12 cellular contexts compared by ENCODE assay signal in the genomic region with DNA sequence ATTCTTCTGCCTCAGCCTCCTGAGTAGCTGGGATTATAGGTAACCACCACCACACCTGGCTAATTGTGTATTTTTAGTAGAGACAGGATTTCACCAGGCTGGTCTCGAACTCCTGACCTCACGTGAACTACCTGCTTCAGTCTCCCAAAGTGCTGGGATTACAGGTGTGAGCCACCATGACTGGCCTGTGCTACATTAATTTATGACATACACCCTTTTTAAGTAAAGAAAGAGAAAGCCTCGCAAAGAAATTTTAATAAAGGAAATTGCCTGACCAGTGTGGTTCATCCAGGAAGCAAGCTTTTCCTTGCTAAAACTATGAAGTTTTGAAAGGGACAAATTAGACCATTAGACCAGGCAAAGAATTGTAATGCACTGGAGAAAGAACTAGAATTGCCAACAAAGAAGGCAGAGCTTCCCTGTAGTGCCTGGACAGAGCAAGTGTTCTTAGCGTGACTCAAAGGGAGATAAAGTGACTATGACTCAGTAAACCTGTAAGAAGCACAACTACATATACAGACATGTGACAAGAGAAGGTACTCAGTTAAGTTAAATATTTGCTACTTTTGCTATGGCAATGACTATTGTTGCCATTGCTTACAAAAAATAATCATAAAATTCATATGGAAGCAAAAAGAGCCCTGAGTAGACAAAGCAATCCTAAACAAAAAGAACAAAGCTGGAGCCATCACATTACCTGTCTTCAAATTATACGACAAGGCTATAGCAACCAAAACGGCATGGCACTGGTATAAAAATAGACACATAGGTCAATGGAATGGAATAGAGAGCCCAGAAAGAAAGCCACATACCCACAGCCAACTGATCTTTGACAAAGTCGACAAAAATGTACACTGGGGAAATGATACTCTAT. TPM values are rescaled to one million over a fixed set of nuclear protein-coding genes. Genes with fewer than 3 reads are reported as not detected.
DNase-seq lines count a peak whose midpoint lies in the region; ATAC-seq and TF ChIP-seq lines count a peak whose summit lies in the region.
"Had no signal": no experiment of that assay in that cellular context is flagged by ENCODE, and none has a peak within 500 bp of the region (broad histone marks: within the 10 kb centered on the region; RNA-seq: fewer than 3 reads in every experiment).

No MANE protein-coding gene starts in this region.

- no peaks in the 10 kb centered on the region for H3K79me2 ChIP-seq in DND-41 (ENCODE audit: insufficient read depth, low read length)
- no peaks in the 10 kb centered on the region for H3K79me2 ChIP-seq in SK-N-SH (ENCODE audit: insufficient read depth)
- H3K79me2 ChIP-seq: parathyroid adenoma had no signal

- H3K36me3 ChIP-seq in DND-41 (ENCODE audit: insufficient read depth, low read length) (no peaks in the 10 kb centered on the region), SK-N-SH (replicated peaks in 1 of 2; ENCODE audit: control insufficient read depth in 1 of 2, insufficient read depth in 2 of 2, low read length in 1 of 2) (no peaks in the 10 kb centered on the region)
- H3K36me3 ChIP-seq: uterus had no signal

- POLR2A ChIA-PET in RWPE1 (lab: Yijun Ruan, JAX; ENCODE audit: low non-redundant PET): no interaction called here
- POLR2A ChIA-PET in SK-N-SH (lab: Yijun Ruan, JAX): no interaction called here

- TF ChIP-seq EP300 in SK-N-SH (IDR thresholded peaks at IDR 0.05; ENCODE audit: borderline replicate concordance in 1 of 2, low read depth in 1 of 2, low read length in 1 of 2): no peak

- H2AFZ ChIP-seq in DND-41 (ENCODE audit: low read depth, low read length) (no peak overlapping the region; the same call in 1 of the 2 replicates), SK-N-SH (ENCODE audit: low read depth) (no peak overlapping the region)
- H2AFZ ChIP-seq: parathyroid adenoma had no signal

- H3K27ac ChIP-seq in DND-41 (ENCODE audit: low read length) (peak overlapping the region; percentile 35), RWPE1 (no peak overlapping the region), SK-N-SH (ENCODE audit: low read depth in 2 of 2, low read length in 1 of 2) (no peak overlapping the region)
- H3K27ac ChIP-seq: parathyroid adenoma, uterus had no signal

- H3K27me3 ChIP-seq in DND-41 (ENCODE audit: insufficient read depth, low read length, poor library complexity): no peaks in the 10 kb centered on the region
- peaks cover 28% of the 10 kb centered on the region for H3K27me3 ChIP-seq in SK-N-SH (ENCODE audit: insufficient read depth)
- H3K27me3 ChIP-seq: uterus had no signal

- H3K9me2 ChIP-seq in SK-N-SH: no peaks in the 10 kb centered on the region

- H3K9me3 ChIP-seq in DND-41 (ENCODE audit: insufficient read depth, low read length, severe bottlenecking) (no peaks in the 10 kb centered on the region), SK-N-SH (no peaks in the 10 kb centered on the region)
- H3K9me3 ChIP-seq: uterus had no signal

- no peak for TF ChIP-seq RAD21 in SK-N-SH (IDR thresholded peaks at IDR 0.05; ENCODE audit: low read length)

- peaks cover 2% of the 10 kb centered on the region for H3F3A ChIP-seq in SK-N-SH (replicated peaks; ENCODE audit: insufficient read depth)

- TF ChIP-seq CTCF in DND-41 (IDR thresholded peaks at IDR 0.05; ENCODE audit: borderline replicate concordance, extremely low read depth, low read length, poor library complexity, severe bottlenecking) (no peak), RWPE1 (conservative IDR thresholded peaks at IDR 0.05; ENCODE audit: low read depth) (no peak), SK-N-SH (IDR thresholded peaks at IDR 0.05) (no peak)

- ATAC-seq in DND-41 (ENCODE audit: insufficient read depth, low read depth): no peak
- peak; percentile 66 for ATAC-seq in GM21786 (IDR thresholded peaks at IDR 0.05; ENCODE audit: unreplicated experiment)
- peak; percentile 96 for ATAC-seq in esophagus mucosa
- no peak for ATAC-seq in GM18517 (IDR thresholded peaks at IDR 0.05; ENCODE audit: unreplicated experiment)
- ATAC-seq: left colon had no signal

- WGBS in SK-N-SH (ENCODE audit: low lambda C conversion rate): 20% methylated on average over 7 of the region's 7 CpGs

- H4K20me1 ChIP-seq in DND-41 (ENCODE audit: insufficient read depth, low read length): no peaks in the 10 kb centered on the region
- H4K20me1 ChIP-seq in SK-N-SH (ENCODE audit: insufficient read depth): no peaks in the 10 kb centered on the region

- CTCF ChIA-PET in RWPE1 (lab: Yijun Ruan, JAX) (no interaction called here), SK-N-SH (lab: Yijun Ruan, JAX) (interaction anchor here (1.5 kb wide), 1 partner anchor 53 kb away, joined by 5 read pairs; no protein-coding TSS in a partner anchor)

- DNase-seq in DND-41 (no peak), RWPE1 (ENCODE audit: low spot score) (peak; percentile 22), SW 1271 (lab: John Stamatoyannopoulos, UW) (no peak), GDM1 (lab: John Stamatoyannopoulos, UW) (no peak), SK-N-SH (no peak)
- DNase-seq: NCI-H524 treated with DMSO at 0.1 percent for 48 hours, uterus had no signal

- H3K9ac ChIP-seq in DND-41 (ENCODE audit: low read depth, low read length) (no peak overlapping the region), SK-N-SH (no peak overlapping the region)
- H3K9ac ChIP-seq: parathyroid adenoma had no signal

- H3K4me2 ChIP-seq in DND-41 (ENCODE audit: insufficient read depth, low read length): peak overlapping the region; percentile 9; the same call in 1 of the 2 replicates
- H3K4me2 ChIP-seq in SK-N-SH: no peak overlapping the region

- H3K4me3 ChIP-seq in DND-41 (ENCODE audit: low read depth in 1 of 2, low read length in 2 of 2) (no peak overlapping the region), SK-N-SH (ENCODE audit: low read depth in 2 of 2, low read length in 1 of 2) (no peak overlapping the region)
- H3K4me3 ChIP-seq: uterus had no signal

- H3K4me1 ChIP-seq in DND-41 (ENCODE audit: insufficient read depth, low read length): peaks cover 31% of the 10 kb centered on the region
- no peaks in the 10 kb centered on the region for H3K4me1 ChIP-seq in SK-N-SH (ENCODE audit: control insufficient read depth in 1 of 2, insufficient read depth in 2 of 2, low read depth in 1 of 2, low read length in 1 of 2)
- H3K4me1 ChIP-seq: parathyroid adenoma, uterus had no signal

TF ChIP-seq in SK-N-SH, 30 proteins besides CTCF, POLR2A, EP300 and RAD21 (continues in another document):
- no peak for TF ChIP-seq TAF1 (IDR thresholded peaks at IDR 0.05; ENCODE audit: borderline replicate concordance, low read depth, low read length)
- TF ChIP-seq POLR2AphosphoS5 (IDR thresholded peaks at IDR 0.05; ENCODE audit: low read depth, low read length): no peak
- TF ChIP-seq, protein P1, sequence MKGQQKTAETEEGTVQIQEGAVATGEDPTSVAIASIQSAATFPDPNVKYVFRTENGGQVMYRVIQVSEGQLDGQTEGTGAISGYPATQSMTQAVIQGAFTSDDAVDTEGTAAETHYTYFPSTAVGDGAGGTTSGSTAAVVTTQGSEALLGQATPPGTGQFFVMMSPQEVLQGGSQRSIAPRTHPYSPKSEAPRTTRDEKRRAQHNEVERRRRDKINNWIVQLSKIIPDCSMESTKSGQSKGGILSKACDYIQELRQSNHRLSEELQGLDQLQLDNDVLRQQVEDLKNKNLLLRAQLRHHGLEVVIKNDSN (IDR thresholded peaks at IDR 0.05; ENCODE audit: borderline replicate concordance, low read depth): no peak
- TF ChIP-seq MAX (IDR thresholded peaks at IDR 0.05; ENCODE audit: low read depth): no peak
- TF ChIP-seq SMC3 (IDR thresholded peaks at IDR 0.05; ENCODE audit: low read depth, low read length): no peak
- no peak for TF ChIP-seq YY1 (IDR thresholded peaks at IDR 0.05; ENCODE audit: low read depth)
- no peak for TF ChIP-seq FOXM1 (IDR thresholded peaks at IDR 0.05; ENCODE audit: low read depth)
- TF ChIP-seq FOSL2 (IDR thresholded peaks at IDR 0.05; ENCODE audit: borderline replicate concordance, low read depth): no peak
- no peak for TF ChIP-seq NRF1 (IDR thresholded peaks at IDR 0.05; ENCODE audit: low read depth, low read length)
- TF ChIP-seq FOXJ3 (CRISPR knock-in tag; IDR thresholded peaks at IDR 0.05): no peak
- TF ChIP-seq REST (IDR thresholded peaks at IDR 0.05; ENCODE audit: low read depth, low read length): no peak
- no peak for TF ChIP-seq NFIC (IDR thresholded peaks at IDR 0.05; ENCODE audit: borderline replicate concordance)

RNA-seq across cellular contexts. Expression of gene FYB1, which starts 54.6 kb away (rescaled TPM):
- total RNA-seq in esophagus mucosa: 64.7 TPM
- not detected in 2 replicates for polyA plus RNA-seq in SK-N-SH (2012; rRNA removed)
- polyA plus RNA-seq in SK-N-SH (2012; cell fraction: cytosol; rRNA removed): not detected in 2 replicates
- not detected in 2 replicates for polyA plus RNA-seq in SK-N-SH (2012; cell fraction: nucleus; rRNA removed)

Comparison
In these comparisons a context has a peak if more than half of its experiments do, and no peak if none do; other contexts are left out.
1. ATAC-seq: peak in GM21786 (single experiment) and esophagus mucosa (single experiment); none in DND-41 (single experiment) and GM18517 (single experiment).